In genomic region chr9:137280478-137281344, GRCh38 we compare ENCODE assay signal across 14 cellular contexts. TPM values are rescaled to one million over a fixed set of nuclear protein-coding genes. Genes with fewer than 3 reads are reported as not detected.
DNase-seq lines count a peak whose midpoint lies in the region; ATAC-seq and TF ChIP-seq lines count a peak whose summit lies in the region.
"Had no signal": no experiment of that assay in that cellular context is flagged by ENCODE, and none has a peak within 500 bp of the region (broad histone marks: within the 10 kb centered on the region; RNA-seq: fewer than 3 reads in every experiment).

No MANE protein-coding gene starts in this region.

- no peak overlapping the region for H3K27ac Mint-ChIP-seq in activated B cell treated with CpG ODN at 0.5 μM for 24 hours

- TF ChIP-seq POLR2A in prostate gland (IDR thresholded peaks at IDR 0.05) = no peak

- H3K4me1 Mint-ChIP-seq in activated B cell treated with CpG ODN at 0.5 μM for 24 hours = peaks cover 39% of the 10 kb centered on the region

- DNase-seq in GM12864 (ENCODE audit: low read depth) (no peak), activated B cell treated with CpG ODN at 0.5 μM for 24 hours (no peak), left ventricle myocardium superior (no peak), prostate gland (ENCODE audit: low spot score) (no peak), amniotic stem cell (lab: John Stamatoyannopoulos, UW) (no peak), activated T-cell treated with anti-CD3 and anti-CD28 coated beads for 4 hours (no peak), COR-L47 (lab: John Stamatoyannopoulos, UW) (no peak), putamen (ENCODE audit: low spot score) (no peak)
- DNase-seq: caudate nucleus; GF-D8; NCI-H1417 treated with DMSO at 0.1 percent for 48 hours; stimulated activated naive CD4-positive, alpha-beta T cell treated with Interleukin-2 at 50 U/mL for 16 hours had no signal

- no peaks in the 10 kb centered on the region for H3K27me3 Mint-ChIP-seq in activated B cell treated with CpG ODN at 0.5 μM for 24 hours

- H3K4me1 ChIP-seq in prostate gland (replicated peaks) = peaks cover 7% of the 10 kb centered on the region

- H3K36me3 ChIP-seq in prostate gland = no peaks in the 10 kb centered on the region

- WGBS in prostate gland = 42% methylated on average over 35 of the region's 85 CpGs

- H3K27ac ChIP-seq in prostate gland = no peak overlapping the region
- H3K27ac ChIP-seq: skin epidermis had no signal

- H3K9me3 Mint-ChIP-seq in activated B cell treated with CpG ODN at 0.5 μM for 24 hours = no peaks in the 10 kb centered on the region

- no peaks in the 10 kb centered on the region for H3K9me3 ChIP-seq in prostate gland

- peaks cover 3% of the 10 kb centered on the region for H3K27me3 ChIP-seq in prostate gland (replicated peaks; ENCODE audit: insufficient read depth)

- no peak overlapping the region for H3K4me3 Mint-ChIP-seq in activated B cell treated with CpG ODN at 0.5 μM for 24 hours

- TF ChIP-seq CTCF in GM12864 (IDR thresholded peaks at IDR 0.05; ENCODE audit: low read depth, low read length, missing control alignments) = peak; percentile 52
- no peak for TF ChIP-seq CTCF in activated B cell treated with CpG ODN at 0.5 μM for 24 hours (IDR thresholded peaks at IDR 0.05)
- TF ChIP-seq CTCF in prostate gland (IDR thresholded peaks at IDR 0.05) = peak; percentile 12 to 74 (median 54)

- POLR2A ChIA-PET in activated B cell treated with CpG ODN at 0.5 μM for 24 hours (lab: Charles Lee) = interaction anchor here (0.8 to 1.0 kb wide), 2 partner anchors 12 to 41 kb away, joined by 3 to 4 read pairs; no protein-coding TSS in a partner anchor

- no peak overlapping the region; the same call in 1 of the 2 replicates for H3K4me3 ChIP-seq in GM12864 (ENCODE audit: low read depth, low read length)
- peak overlapping the region in 1 of 2 donors; percentile 13 for H3K4me3 ChIP-seq in prostate gland

- ATAC-seq in activated B cell treated with CpG ODN at 0.5 μM for 24 hours (ENCODE audit: low read depth) (peak; percentile 30), left ventricle myocardium superior (peak; percentile 7)

- peaks cover 8% of the 10 kb centered on the region for H3K36me3 Mint-ChIP-seq in activated B cell treated with CpG ODN at 0.5 μM for 24 hours (ENCODE audit: low read depth)

- CTCF ChIA-PET in activated B cell treated with CpG ODN at 0.5 μM for 24 hours (lab: Charles Lee) = interaction anchor here (0.9 kb wide), 1 partner anchor 44 kb away, joined by 5 read pairs; no protein-coding TSS in a partner anchor

- intact Hi-C loops in activated B cell treated with CpG ODN at 0.5 μM for 24 hours (cut with micrococcal nuclease) (loop anchor here (1.0 kb wide), 1 partner anchor 44 kb away; no protein-coding TSS in a partner anchor), left ventricle myocardium superior (cut with micrococcal nuclease) (no loop called here), prostate gland (cut with DNase I) (no loop called here)

RNA-seq across cellular contexts. Expression of gene TOR4A, which starts 3.2 kb away (rescaled TPM):
- total RNA-seq in activated B cell treated with CpG ODN at 0.5 μM for 24 hours = 7.9 and 9.1 TPM in 2 replicates
- 19.3 TPM for total RNA-seq in left ventricle myocardium superior
- 1 to 10 TPM; 1.6 to 7.3 TPM for total RNA-seq in prostate gland

RNA-seq across cellular contexts. Expression of gene NRARP, which starts 21.4 kb away (rescaled TPM):
- 1.9 and 3.0 TPM in 2 replicates for total RNA-seq in activated B cell treated with CpG ODN at 0.5 μM for 24 hours
- 4.0 TPM for total RNA-seq in left ventricle myocardium superior
- 10 to 100 TPM; 22.4 to 24.3 TPM for total RNA-seq in prostate gland

RNA-seq across cellular contexts. Expression of gene NELFB, which starts 25.6 kb away (rescaled TPM):
- total RNA-seq in activated B cell treated with CpG ODN at 0.5 μM for 24 hours (56.1 and 58.2 TPM in 2 replicates), left ventricle myocardium superior (43.6 TPM), prostate gland (10 to 100 TPM; 44.9 to 82.1 TPM)

RNA-seq across cellular contexts. Expression of gene STPG3, which starts 29.6 kb away (rescaled TPM):
- total RNA-seq in activated B cell treated with CpG ODN at 0.5 μM for 24 hours (0.37 TPM in 1 of 2 replicates, not detected in the other), left ventricle myocardium superior (0.69 TPM), prostate gland (1 to 10 TPM in 1 of 2 donors, not detected in 1; 4.2 TPM)
- total RNA-seq: kidney epithelial cell had no signal

RNA-seq across cellular contexts. Expression of gene TUBB4B, which starts 39.6 kb away (rescaled TPM):
- total RNA-seq in activated B cell treated with CpG ODN at 0.5 μM for 24 hours (182 and 197 TPM in 2 replicates), left ventricle myocardium superior (439 TPM), prostate gland (100 to 1,000 TPM; 279 to 484 TPM)
